8 cellular contexts compared by ENCODE assay signal in genomic region chr15:90184119-90184785, GRCh38. TPM values are rescaled to one million over a fixed set of nuclear protein-coding genes. Genes with fewer than 3 reads are reported as not detected.
DNase-seq lines count a peak whose midpoint lies in the region; ATAC-seq and TF ChIP-seq lines count a peak whose summit lies in the region.

No MANE protein-coding gene starts in this region.

- H3K36me3 Mint-ChIP-seq in endothelial cell (ENCODE audit: low read depth, unreplicated experiment), result no peaks in the 10 kb centered on the region

- peak overlapping the region; percentile 12 to 52 for H3K4ac ChIP-seq in mesenchymal stem cell (ENCODE audit: low read depth in 1 of 2, low read length in 2 of 2)

- peaks cover 3% of the 10 kb centered on the region for H3K79me1 ChIP-seq in mesenchymal stem cell (replicated peaks; ENCODE audit: low read length, poor library complexity, severe bottlenecking)

- H3K79me2 ChIP-seq in SU-DHL-6 (ENCODE audit: insufficient read depth, low read length), result no peaks in the 10 kb centered on the region

- peak; percentile 44 for ATAC-seq in GM21367 (IDR thresholded peaks at IDR 0.05; ENCODE audit: unreplicated experiment)

- H3K4me2 ChIP-seq in SU-DHL-6 (ENCODE audit: low read depth, low read length, poor library complexity, severe bottlenecking), result peak overlapping the region; percentile 86
- H3K4me2 ChIP-seq in mesenchymal stem cell (ENCODE audit: low read length, poor library complexity, severe bottlenecking), result peak overlapping the region; percentile 17

- H2BK15ac ChIP-seq in mesenchymal stem cell (ENCODE audit: low read depth, poor library complexity, severe bottlenecking), result no peak overlapping the region

- H3K27ac Mint-ChIP-seq in endothelial cell (ENCODE audit: unreplicated experiment), result no peak overlapping the region

- H3K18ac ChIP-seq in mesenchymal stem cell (ENCODE audit: low read depth in 1 of 2, low read length in 2 of 2), result peak overlapping the region; percentile 68 to 81

- no peak overlapping the region for H3K23ac ChIP-seq in mesenchymal stem cell (ENCODE audit: low read length in 2 of 2)

- H3K27me3 ChIP-seq in SU-DHL-6 (ENCODE audit: low read length) (no peaks in the 10 kb centered on the region), duodenal mucosa (ENCODE audit: control insufficient read depth in 1 of 2, insufficient read depth in 2 of 2, low read length in 2 of 2) (no peaks in the 10 kb centered on the region), mesenchymal stem cell (ENCODE audit: control insufficient read depth in 1 of 2, insufficient read depth in 1 of 2, low read length in 2 of 2) (no peaks in the 10 kb centered on the region)

- H3K4me3 Mint-ChIP-seq in endothelial cell (ENCODE audit: unreplicated experiment), result no peak overlapping the region

- no peak for TF ChIP-seq CTCF in SU-DHL-6 (IDR thresholded peaks at IDR 0.05; ENCODE audit: insufficient read depth, low read length, poor library complexity, severe bottlenecking)
- TF ChIP-seq CTCF in endothelial cell (IDR thresholded peaks at IDR 0.05; ENCODE audit: unreplicated experiment), result no peak

- no peaks in the 10 kb centered on the region for H3K36me3 ChIP-seq in SU-DHL-6 (ENCODE audit: low read length)
- H3K36me3 ChIP-seq in duodenal mucosa (ENCODE audit: control insufficient read depth in 1 of 2, insufficient read depth in 2 of 2, low read length in 2 of 2), result no peaks in the 10 kb centered on the region
- no peaks in the 10 kb centered on the region for H3K36me3 ChIP-seq in mesenchymal stem cell (ENCODE audit: control insufficient read depth in 1 of 2, insufficient read depth in 2 of 2, low read depth in 1 of 2, low read length in 2 of 2)

- peak overlapping the region; percentile 48 for H4K91ac ChIP-seq in mesenchymal stem cell (ENCODE audit: low read length)

- H3K27me3 Mint-ChIP-seq in endothelial cell (ENCODE audit: unreplicated experiment), result peaks cover 3% of the 10 kb centered on the region

- no peak overlapping the region for H2BK5ac ChIP-seq in mesenchymal stem cell (ENCODE audit: low read depth, low read length, poor library complexity, severe bottlenecking)

- H3K4me1 ChIP-seq in duodenal mucosa (ENCODE audit: control insufficient read depth in 1 of 2, insufficient read depth in 2 of 2, low read length in 2 of 2) (peaks cover 15 to 21% of the 10 kb centered on the region in 2 donors), mesenchymal stem cell (ENCODE audit: control insufficient read depth, insufficient read depth, low read depth, low read length) (peaks cover 11% of the 10 kb centered on the region)

- DNase-seq in DMS53 (lab: John Stamatoyannopoulos, UW), result peak; percentile 89
- peak; percentile 97 for DNase-seq in HT-29 (ENCODE audit: low spot score)
- DNase-seq in mesenchymal stem cell, result peak; percentile 87
- DNase-seq in stromal cell of bone marrow (ENCODE audit: low read depth), result peak; percentile 55
- DNase-seq in endothelial cell (ENCODE audit: low spot score), result no peak

- H3K4me3 ChIP-seq in SU-DHL-6 (ENCODE audit: insufficient read depth, low read length, poor library complexity, severe bottlenecking) (peak overlapping the region; percentile 53), duodenal mucosa (ENCODE audit: low read depth in 1 of 2, low read length in 2 of 2) (peak overlapping the region; percentile 50 to 78), mesenchymal stem cell (ENCODE audit: insufficient read depth in 1 of 2, low read depth in 1 of 2, low read length in 2 of 2) (peak overlapping the region; percentile 71 to 73)

- peak overlapping the region in 1 of 2 experiments; percentile 79 for H2BK12ac ChIP-seq in mesenchymal stem cell (ENCODE audit: low read length in 2 of 2)

- peak overlapping the region; percentile 65 for H2BK120ac ChIP-seq in mesenchymal stem cell (ENCODE audit: low read depth, low read length)

- H3F3A ChIP-seq in SU-DHL-6 (ENCODE audit: insufficient read depth), result peaks cover 13% of the 10 kb centered on the region; the same call in 1 of the 2 replicates

- WGBS in mesenchymal stem cell, result 31% methylated on average over 26 of the region's 27 CpGs

- H4K20me1 ChIP-seq in SU-DHL-6 (ENCODE audit: low read depth, low read length), result no peaks in the 10 kb centered on the region

- H2AK5ac ChIP-seq in mesenchymal stem cell (ENCODE audit: low read length, severe bottlenecking), result no peak overlapping the region

- H3K9me3 ChIP-seq in SU-DHL-6 (ENCODE audit: insufficient read depth, low read length), result no peaks in the 10 kb centered on the region
- H3K9me3 ChIP-seq in duodenal mucosa (ENCODE audit: control insufficient read depth in 1 of 2, low read length in 2 of 2), result no peaks in the 10 kb centered on the region
- no peaks in the 10 kb centered on the region for H3K9me3 ChIP-seq in mesenchymal stem cell (ENCODE audit: control insufficient read depth, low read length)

- H3K9me2 ChIP-seq in SU-DHL-6 (replicated peaks; ENCODE audit: insufficient read depth, low read length), result no peaks in the 10 kb centered on the region

- H2AFZ ChIP-seq in SU-DHL-6 (ENCODE audit: low read depth, low read length, severe bottlenecking) (peak overlapping the region; percentile 79), mesenchymal stem cell (ENCODE audit: low read depth, low read length) (peak overlapping the region; percentile 6)

- H3K9me3 Mint-ChIP-seq in endothelial cell (ENCODE audit: unreplicated experiment), result no peaks in the 10 kb centered on the region

- peaks cover 11% of the 10 kb centered on the region for H3K4me1 Mint-ChIP-seq in endothelial cell (ENCODE audit: unreplicated experiment)

- peak overlapping the region in 1 of 2 experiments; percentile 5 for H3K14ac ChIP-seq in mesenchymal stem cell (ENCODE audit: low read length in 2 of 2)

- H3K9ac ChIP-seq in SU-DHL-6 (ENCODE audit: low read length), result peak overlapping the region; percentile 47; the same call in 1 of the 2 replicates
- H3K9ac ChIP-seq in duodenal mucosa (ENCODE audit: low read depth in 1 of 2, low read length in 2 of 2), result peak overlapping the region; percentile 62 to 73
- peak overlapping the region; percentile 79 for H3K9ac ChIP-seq in mesenchymal stem cell (ENCODE audit: low read length)

- H3K27ac ChIP-seq in SU-DHL-6 (ENCODE audit: low read depth, low read length) (no peak overlapping the region), duodenal mucosa (ENCODE audit: low read depth, low read length) (peak overlapping the region; percentile 95), mesenchymal stem cell (ENCODE audit: low read length, poor library complexity, severe bottlenecking) (peak overlapping the region; percentile 12)

- H4K8ac ChIP-seq in mesenchymal stem cell (ENCODE audit: low read length), result peak overlapping the region; percentile 96

RNA-seq across cellular contexts. Expression of gene SEMA4B, which starts 16.9 kb away (rescaled TPM):
- 198 and 272 TPM in 2 replicates for total RNA-seq in HT-29 (2014; rRNA removed; shearing (Covaris generic))
- 21.4 TPM for polyA plus RNA-seq in mesenchymal stem cell (2013, experiment 1 of 2)
- 22.7 TPM for polyA plus RNA-seq in mesenchymal stem cell (2013, experiment 2 of 2)
- 11.2 TPM for total RNA-seq in endothelial cell (ENCODE audit: unreplicated experiment)

RNA-seq across cellular contexts. Expression of gene CIB1, which starts 49.5 kb away (rescaled TPM):
- 165 and 178 TPM in 2 replicates for total RNA-seq in HT-29 (2014; rRNA removed; shearing (Covaris generic))
- polyA plus RNA-seq in mesenchymal stem cell (2013, experiment 1 of 2), result 90.2 TPM
- polyA plus RNA-seq in mesenchymal stem cell (2013, experiment 2 of 2), result 93.4 TPM
- total RNA-seq in endothelial cell (ENCODE audit: unreplicated experiment), result 19.8 TPM

RNA-seq across cellular contexts. Expression of gene GDPGP1, which starts 49.8 kb away (rescaled TPM):
- 13.7 and 15.1 TPM in 2 replicates for total RNA-seq in HT-29 (2014; rRNA removed; shearing (Covaris generic))
- 1.1 TPM for polyA plus RNA-seq in mesenchymal stem cell (2013, experiment 1 of 2)
- 1.0 TPM for polyA plus RNA-seq in mesenchymal stem cell (2013, experiment 2 of 2)
- total RNA-seq in endothelial cell (ENCODE audit: unreplicated experiment), result 7.7 TPM

Comparison
In these comparisons a context has a peak if more than half of its experiments do, and no peak if none do; other contexts are left out.
1. RNA of gene SEMA4B, which starts 16.9 kb away (total RNA-seq): 198 to 272 TPM in HT-29; 11.2 TPM in endothelial cell (single experiment); every median in the first group is over 10 times any median in the second.
2. Peak in every context shown above with its lines, with median percentiles within 50 percentile points of each other: H3K4me3 ChIP-seq and H3K9ac ChIP-seq.